ENCODE assay signal across 1 cellular context in genomic region chr11:100681064-100681502, GRCh38.
TF ChIP-seq lines count a peak whose summit lies in the region.

No MANE protein-coding gene starts in this region.

TF ChIP-seq in HepG2, 621 proteins besides CTCF, POLR2A, EP300 and RAD21 (continued from another document and continues in another):
- TF ChIP-seq PHF5A (CRISPR knock-in tag; IDR thresholded peaks at IDR 0.05; ENCODE audit: low read depth, unreplicated experiment) (no peak), ATAD3A (CRISPR knock-in tag; IDR thresholded peaks at IDR 0.05) (no peak), JUND (CRISPR knock-in tag; IDR thresholded peaks at IDR 0.05) (no peak), ZNF343 (CRISPR knock-in tag; IDR thresholded peaks at IDR 0.05) (no peak), CREBL2 (CRISPR knock-in tag; IDR thresholded peaks at IDR 0.05; ENCODE audit: borderline replicate concordance) (no peak), USF2 (IDR thresholded peaks at IDR 0.05; ENCODE audit: low read depth, low read length) (no peak), USF2 (CRISPR knock-in tag; IDR thresholded peaks at IDR 0.05; ENCODE audit: borderline replicate concordance) (no peak), TP53 (CRISPR knock-in tag; conservative IDR thresholded peaks at IDR 0.05) (no peak), REXO4 (CRISPR knock-in tag; IDR thresholded peaks at IDR 0.05; ENCODE audit: borderline replicate concordance) (no peak), KLF15 (CRISPR knock-in tag; IDR thresholded peaks at IDR 0.05; ENCODE audit: borderline replicate concordance) (no peak), HOXA7 (CRISPR knock-in tag; IDR thresholded peaks at IDR 0.05) (no peak), GTF2F1 (IDR thresholded peaks at IDR 0.05; ENCODE audit: low read length) (no peak), ZNF335 (CRISPR knock-in tag; IDR thresholded peaks at IDR 0.05) (no peak), ZNF883 (CRISPR knock-in tag; IDR thresholded peaks at IDR 0.05; ENCODE audit: not compliant biosample characterization) (no peak), ZNF513 (CRISPR knock-in tag; conservative IDR thresholded peaks at IDR 0.05) (no peak), THYN1 (CRISPR knock-in tag; IDR thresholded peaks at IDR 0.05; ENCODE audit: borderline replicate concordance, low read depth) (no peak), HMG20A (CRISPR knock-in tag; IDR thresholded peaks at IDR 0.05; ENCODE audit: borderline replicate concordance) (peak; percentile 55), NRL (CRISPR knock-in tag; IDR thresholded peaks at IDR 0.05; ENCODE audit: borderline replicate concordance) (no peak), FOXK2 (IDR thresholded peaks at IDR 0.05) (no peak), ZNF678 (CRISPR knock-in tag; IDR thresholded peaks at IDR 0.05) (no peak), IRX3 (CRISPR knock-in tag; IDR thresholded peaks at IDR 0.05; ENCODE audit: borderline replicate concordance, low read depth) (no peak), SMAD3 (CRISPR knock-in tag; IDR thresholded peaks at IDR 0.05) (no peak), BORCS8-MEF2B (CRISPR knock-in tag; IDR thresholded peaks at IDR 0.05) (no peak), SALL1 (CRISPR knock-in tag; IDR thresholded peaks at IDR 0.05) (peak; percentile 55), SALL2 (CRISPR knock-in tag; IDR thresholded peaks at IDR 0.05) (no peak), NFIB (CRISPR knock-in tag; IDR thresholded peaks at IDR 0.05; ENCODE audit: borderline replicate concordance) (no peak), U2AF2 (IDR thresholded peaks at IDR 0.05; ENCODE audit: low read depth, low read length) (no peak), ZNF564 (CRISPR knock-in tag; IDR thresholded peaks at IDR 0.05) (no peak), ZSCAN5A (CRISPR knock-in tag; IDR thresholded peaks at IDR 0.05; ENCODE audit: borderline replicate concordance) (no peak), RCOR2 (CRISPR knock-in tag; IDR thresholded peaks at IDR 0.05) (no peak), ZNF160 (CRISPR knock-in tag; IDR thresholded peaks at IDR 0.05) (no peak), ZNF232 (CRISPR knock-in tag; IDR thresholded peaks at IDR 0.05; ENCODE audit: borderline replicate concordance) (no peak), KDM2A (CRISPR knock-in tag; IDR thresholded peaks at IDR 0.05; ENCODE audit: borderline replicate concordance, low read depth) (no peak), KLF13 (CRISPR knock-in tag; IDR thresholded peaks at IDR 0.05) (no peak), ZNF142 (CRISPR knock-in tag; IDR thresholded peaks at IDR 0.05) (no peak), ZNF878 (CRISPR knock-in tag; IDR thresholded peaks at IDR 0.05) (peak; percentile 48; the same call in 1 of the 2 replicates), KDM5B (CRISPR knock-in tag; IDR thresholded peaks at IDR 0.05; ENCODE audit: borderline replicate concordance) (no peak), CREM (IDR thresholded peaks at IDR 0.05) (no peak), CREM (CRISPR knock-in tag; IDR thresholded peaks at IDR 0.05) (no peak), ZNF552 (CRISPR knock-in tag; IDR thresholded peaks at IDR 0.05; ENCODE audit: borderline replicate concordance) (no peak), ZNF639 (CRISPR knock-in tag; conservative IDR thresholded peaks at IDR 0.05) (no peak), FOXA3 (CRISPR knock-in tag; IDR thresholded peaks at IDR 0.05) (peak; percentile 61), ATRX (CRISPR knock-in tag; IDR thresholded peaks at IDR 0.05; ENCODE audit: borderline replicate concordance) (no peak), ZBTB25 (CRISPR knock-in tag; IDR thresholded peaks at IDR 0.05) (peak; percentile 21; the same call in 1 of the 2 replicates), HBP1 (CRISPR knock-in tag; IDR thresholded peaks at IDR 0.05; ENCODE audit: low read depth) (no peak), SMARCC2 (IDR thresholded peaks at IDR 0.05) (no peak), ZNF276 (CRISPR knock-in tag; IDR thresholded peaks at IDR 0.05; ENCODE audit: low read depth) (no peak), RARA (CRISPR knock-in tag; IDR thresholded peaks at IDR 0.05) (peak; percentile 30; the same call in 1 of the 2 replicates), ZBTB20 (CRISPR knock-in tag; IDR thresholded peaks at IDR 0.05; ENCODE audit: borderline replicate concordance, low read depth) (no peak), SAP130 (CRISPR knock-in tag; IDR thresholded peaks at IDR 0.05; ENCODE audit: low read depth) (peak; percentile 55), ZNF616 (CRISPR knock-in tag; IDR thresholded peaks at IDR 0.05; ENCODE audit: low read depth) (no peak), TEAD3 (CRISPR knock-in tag; optimal IDR thresholded peaks at IDR 0.05; ENCODE audit: borderline replicate concordance) (peak; percentile 62), MAZ (IDR thresholded peaks at IDR 0.05; ENCODE audit: borderline replicate concordance, low read depth, low read length) (no peak), MAZ (CRISPR knock-in tag; IDR thresholded peaks at IDR 0.05; ENCODE audit: low read depth) (no peak), ZNF629 (CRISPR knock-in tag; conservative IDR thresholded peaks at IDR 0.05) (no peak), SP2 (CRISPR knock-in tag; IDR thresholded peaks at IDR 0.05) (no peak), ZNF550 (CRISPR knock-in tag; IDR thresholded peaks at IDR 0.05; ENCODE audit: borderline replicate concordance) (no peak), ZNF674 (CRISPR knock-in tag; IDR thresholded peaks at IDR 0.05; ENCODE audit: low read depth) (no peak), GATAD2A (CRISPR knock-in tag; IDR thresholded peaks at IDR 0.05) (peak; percentile 55)
